ENCODE assay signal across 8 cellular contexts in the genomic region with DNA sequence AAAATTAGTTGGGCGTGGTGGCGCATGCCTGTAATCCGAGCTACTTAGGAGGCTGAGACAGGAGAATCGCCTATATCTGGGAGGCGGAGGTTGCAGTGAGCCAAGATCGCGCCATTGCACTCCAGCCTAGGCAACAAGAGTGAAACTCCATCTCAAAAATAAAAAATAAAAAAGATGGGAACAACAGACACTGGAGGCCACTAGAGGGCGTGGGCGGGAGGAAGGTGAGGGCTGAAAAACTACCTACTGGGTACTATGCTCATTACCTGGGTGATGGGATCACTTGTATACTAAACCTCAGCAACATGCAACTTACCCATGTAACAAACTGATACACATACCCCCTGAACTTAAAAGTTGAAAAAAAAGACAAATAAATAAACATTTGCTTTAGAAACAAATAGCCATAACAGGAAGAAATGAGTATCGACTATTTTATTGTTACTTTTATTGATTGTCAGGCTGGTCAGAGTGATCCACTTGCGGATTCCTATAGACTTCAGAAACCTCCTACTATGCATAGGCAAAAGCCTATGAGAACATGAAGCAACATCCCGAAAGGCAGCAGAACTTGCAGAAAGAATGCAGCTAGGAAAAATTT.
DNase-seq lines count a peak whose midpoint lies in the region; ATAC-seq, FAIRE-seq and TF ChIP-seq lines count a peak whose summit lies in the region.

No MANE protein-coding gene starts in this region.

- H3K4me1 Mint-ChIP-seq in stimulated activated naive CD8-positive, alpha-beta T cell treated with anti-CD3 and anti-CD28 coated beads, Interleukin-15, amount 100 ng/mL, for 72 hours = peaks cover 21% of the 10 kb centered on the region

- H3K27me3 Mint-ChIP-seq in stimulated activated naive CD8-positive, alpha-beta T cell treated with anti-CD3 and anti-CD28 coated beads, Interleukin-15, amount 100 ng/mL, for 72 hours = peaks cover 8% of the 10 kb centered on the region

- no peak overlapping the region for H3K4me3 Mint-ChIP-seq in stimulated activated naive CD8-positive, alpha-beta T cell treated with anti-CD3 and anti-CD28 coated beads, Interleukin-15, amount 100 ng/mL, for 72 hours

- no peaks in the 10 kb centered on the region for H3K36me3 ChIP-seq in endothelial cell of umbilical vein (ENCODE audit: control insufficient read depth in 2 of 2, extremely low read depth in 1 of 2, insufficient read depth in 2 of 2, low read length in 2 of 2)

- dilution Hi-C loops in endothelial cell of umbilical vein (cut with MboI; ENCODE audit: extremely low pct_ligation_motif_present, low sequenced_read_pairs) = no loop called here

- H3K27ac ChIP-seq in endothelial cell of umbilical vein (ENCODE audit: insufficient read depth, low read depth, low read length) = no peak overlapping the region

- no peak for ATAC-seq in stimulated activated naive CD8-positive, alpha-beta T cell treated with anti-CD3 and anti-CD28 coated beads, Interleukin-15, Interleukin-2, amounts not matched to agents 100 U/mL and 50 U/mL, for 24 hours
- ATAC-seq in stimulated activated naive CD8-positive, alpha-beta T cell treated with anti-CD3 and anti-CD28 coated beads, Interleukin-15, amount 100 ng/mL, for 72 hours = no peak
- ATAC-seq in GM21786 (IDR thresholded peaks at IDR 0.05; ENCODE audit: unreplicated experiment) = no peak

- no TSS peak for BruUV-seq in endothelial cell of umbilical vein (replicated peaks; lab: Mats Ljungman, UMichigan)

- no peak overlapping the region for H3K27ac Mint-ChIP-seq in stimulated activated naive CD8-positive, alpha-beta T cell treated with anti-CD3 and anti-CD28 coated beads, Interleukin-15, amount 100 ng/mL, for 72 hours

- H3K9me3 Mint-ChIP-seq in stimulated activated naive CD8-positive, alpha-beta T cell treated with anti-CD3 and anti-CD28 coated beads, Interleukin-15, amount 100 ng/mL, for 72 hours = no peaks in the 10 kb centered on the region

- H3K9ac ChIP-seq in endothelial cell of umbilical vein (replicated peaks; ENCODE audit: extremely low read depth, insufficient read depth, low read length) = no peak overlapping the region

- no peaks in the 10 kb centered on the region for H3K9me1 ChIP-seq in endothelial cell of umbilical vein (replicated peaks; ENCODE audit: control insufficient read depth, extremely low read depth, insufficient read depth, low read length)

- POLR2A ChIA-PET in endothelial cell of umbilical vein (lab: Charles Lee) = no interaction called here

- H3K4me2 ChIP-seq in endothelial cell of umbilical vein (ENCODE audit: insufficient read depth, low read length) = no peak overlapping the region

- CTCF ChIA-PET in endothelial cell of umbilical vein (lab: Charles Lee) = interaction anchor here (0.7 to 2.0 kb wide), 19 partner anchors 13 to 241 kb away, joined by 3 to 11 read pairs (median 3); partner anchors contain the start of gene TMEM163

- peak; percentile 35 for FAIRE-seq in endothelial cell of umbilical vein (lab: Jason Lieb, UNC)
- FAIRE-seq in HTR-8/SVneo (lab: Jason Lieb, UNC) = no peak

- no peak overlapping the region for H2AFZ ChIP-seq in endothelial cell of umbilical vein (ENCODE audit: low read depth, low read length)

- intact Hi-C loops in endothelial cell of umbilical vein (cut with micrococcal nuclease) = loop anchor here (1.0 to 5.0 kb wide), 3 partner anchors 25 to 121 kb away; partner anchors contain the start of gene TMEM163

- no peaks in the 10 kb centered on the region for H4K20me1 ChIP-seq in endothelial cell of umbilical vein (replicated peaks; ENCODE audit: control insufficient read depth, extremely low read depth, insufficient read depth, low read length)

- peak; percentile 45 for DNase-seq in stimulated activated naive CD8-positive, alpha-beta T cell treated with anti-CD3 and anti-CD28 coated beads, Interleukin-15, Interleukin-2, amounts not matched to agents 100 U/mL and 50 U/mL, for 24 hours
- no peak for DNase-seq in stimulated activated naive CD8-positive, alpha-beta T cell treated with anti-CD3 and anti-CD28 coated beads, Interleukin-15, amount 100 ng/mL, for 72 hours
- DNase-seq in RPMI8226 = peak; percentile 14
- peak; percentile 22 for DNase-seq in endothelial cell of umbilical vein (ENCODE audit: low read depth, low spot score)
- DNase-seq in HTR-8/SVneo (ENCODE audit: insufficient read length, low spot score) = no peak
- no peak for DNase-seq in RKO (ENCODE audit: low spot score)
- DNase-seq in NCI-H1092 (lab: John Stamatoyannopoulos, UW) = no peak

- H3K27me3 ChIP-seq in endothelial cell of umbilical vein (ENCODE audit: control insufficient read depth in 2 of 2, insufficient read depth in 2 of 2, low read length in 2 of 2) = peaks cover 0 to 3% of the 10 kb centered on the region in 2 experiments

- no peak for TF ChIP-seq POLR2A in endothelial cell of umbilical vein (IDR thresholded peaks at IDR 0.05; ENCODE audit: low read depth, low read length)

- H3K4me3 ChIP-seq in endothelial cell of umbilical vein (replicated peaks in 1 of 3; ENCODE audit: insufficient read depth in 1 of 3, low read depth in 1 of 3, low read length in 3 of 3) = no peak overlapping the region

- no peaks in the 10 kb centered on the region for H3K79me2 ChIP-seq in endothelial cell of umbilical vein (ENCODE audit: control insufficient read depth, insufficient read depth, low read length)

- TF ChIP-seq CTCF in endothelial cell of umbilical vein (IDR thresholded peaks at IDR 0.05; ENCODE audit: extremely low read depth in 1 of 2, insufficient read depth in 1 of 2, low read depth in 1 of 2, low read length in 2 of 2) = peak; percentile 54 to 59

- no peaks in the 10 kb centered on the region for H3K9me3 ChIP-seq in endothelial cell of umbilical vein (replicated peaks; ENCODE audit: control insufficient read depth, insufficient read depth, low read length)

- no peaks in the 10 kb centered on the region for H3K4me1 ChIP-seq in endothelial cell of umbilical vein (ENCODE audit: control insufficient read depth, extremely low read depth, insufficient read depth, low read length)

TF ChIP-seq in endothelial cell of umbilical vein, 7 proteins besides CTCF, POLR2A, EP300 and RAD21:
- TF ChIP-seq, protein P1, sequence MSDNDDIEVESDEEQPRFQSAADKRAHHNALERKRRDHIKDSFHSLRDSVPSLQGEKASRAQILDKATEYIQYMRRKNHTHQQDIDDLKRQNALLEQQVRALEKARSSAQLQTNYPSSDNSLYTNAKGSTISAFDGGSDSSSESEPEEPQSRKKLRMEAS (IDR thresholded peaks at IDR 0.05; ENCODE audit: insufficient read depth, insufficient read length) = no peak
- TF ChIP-seq JUN (IDR thresholded peaks at IDR 0.05; ENCODE audit: borderline replicate concordance, insufficient read depth, insufficient read length, low read depth) = no peak
- no peak for TF ChIP-seq GATA2 (IDR thresholded peaks at IDR 0.05; ENCODE audit: insufficient read depth, insufficient read length, low read depth, low read length)
- no peak for TF ChIP-seq POLR2AphosphoS5 (IDR thresholded peaks at IDR 0.05; ENCODE audit: insufficient read depth, low read depth, low read length)
- no peak for TF ChIP-seq FOS (IDR thresholded peaks at IDR 0.05; ENCODE audit: borderline replicate concordance, insufficient read depth, low read length)
- no peak for TF ChIP-seq MYC (IDR thresholded peaks at IDR 0.05; ENCODE audit: low read depth, low read length)
- no peak for TF ChIP-seq EZH2 (IDR thresholded peaks at IDR 0.05; ENCODE audit: borderline replicate concordance, low read depth, low read length, severe bottlenecking)

Comparison
In these comparisons a context has a peak if more than half of its experiments do, and no peak if none do; other contexts are left out.
1. DNase-seq: peak in stimulated activated naive CD8-positive, alpha-beta T cell treated with anti-CD3 and anti-CD28 coated beads, Interleukin-15, Interleukin-2, amounts not matched to agents 100 U/mL and 50 U/mL, for 24 hours (single experiment), RPMI8226 (single experiment) and endothelial cell of umbilical vein (single experiment); none in stimulated activated naive CD8-positive, alpha-beta T cell treated with anti-CD3 and anti-CD28 coated beads, Interleukin-15, amount 100 ng/mL, for 72 hours (0 of 2), HTR-8/SVneo (single experiment), RKO (single experiment) and NCI-H1092 (single experiment).